In genomic region chr15:47404877-47405276, GRCh38 we compare ENCODE assay signal across 23 cellular contexts.
"Had no signal": no experiment of that assay in that cellular context is flagged by ENCODE, and none has a peak within 500 bp of the region (broad histone marks: within the 10 kb centered on the region; RNA-seq: fewer than 3 reads in every experiment).

No MANE protein-coding gene starts in this region.

- H3K4me3 ChIP-seq: breast epithelium, gastroesophageal sphincter, left lung, mucosa of descending colon, transverse colon, vagina had no signal

- H3K27ac Mint-ChIP-seq: activated CD8-positive, alpha-beta memory T cell treated with anti-CD3 and anti-CD28 coated beads, Interleukin-2, amount 10 ng/mL, durations not matched to agents 7 days and 5 days; activated naive CD4-positive, alpha-beta T cell treated with anti-CD3 and anti-CD28 coated beads for 36 hours; activated naive CD8-positive, alpha-beta T cell treated with anti-CD3 and anti-CD28 coated beads, Interleukin-2, amount 50 U/mL, for 24 hours; activated T-helper 2 cell treated with anti-CD3 and anti-CD28 coated beads, Interferon-gamma antibody, Interleukin-2, Interleukin-4, amounts not matched to agents 10 μg/mL and 5 μg/mL and 100 μg/mL, durations not matched to agents 14 hours and 24 hours and 36 hours; dendritic cell treated with granulocyte-macrophage colony-stimulating factor and Interleukin-4, amounts not matched to agents 40 ng/mL and 50 ng/mL, for 4 days; effector memory CD8-positive, alpha-beta T cell; naive thymus-derived CD4-positive, alpha-beta T cell; stimulated activated naive B cell treated with anti-CD40 and anti-IgM and Interleukin-4, amounts not matched to agents 10 μg/mL and 1 μg/mL and 100 μg/mL, for 72 hours had no signal

- H3K9me3 Mint-ChIP-seq: activated naive CD8-positive, alpha-beta T cell treated with anti-CD3 and anti-CD28 coated beads, Interleukin-2, amount 50 U/mL, for 24 hours; activated T-helper 2 cell treated with anti-CD3 and anti-CD28 coated beads, Interferon-gamma antibody, Interleukin-2, Interleukin-4, amounts not matched to agents 10 μg/mL and 5 μg/mL and 100 μg/mL, durations not matched to agents 14 hours and 24 hours and 36 hours; dendritic cell treated with granulocyte-macrophage colony-stimulating factor and Interleukin-4, amounts not matched to agents 40 ng/mL and 50 ng/mL, for 4 days; stimulated activated naive B cell treated with anti-CD40 and anti-IgM and Interleukin-4, amounts not matched to agents 10 μg/mL and 1 μg/mL and 100 μg/mL, for 72 hours had no signal

- H3K36me3 ChIP-seq: breast epithelium, gastroesophageal sphincter, left lung, transverse colon, vagina had no signal

- ATAC-seq: activated CD8-positive, alpha-beta memory T cell treated with anti-CD3 and anti-CD28 coated beads, Interleukin-2, amount 10 ng/mL, durations not matched to agents 7 days and 5 days; activated naive CD8-positive, alpha-beta T cell treated with anti-CD3 and anti-CD28 coated beads, Interleukin-2, amount 50 U/mL, for 24 hours; effector memory CD8-positive, alpha-beta T cell; gastroesophageal sphincter; left lung; mucosa of descending colon; naive thymus-derived CD4-positive, alpha-beta T cell; stimulated activated naive B cell treated with anti-CD40 and anti-IgM and Interleukin-4, amounts not matched to agents 10 μg/mL and 1 μg/mL and 100 μg/mL, for 72 hours had no signal

- H3K4me1 ChIP-seq: breast epithelium, left lung, parathyroid adenoma, transverse colon had no signal

- H3K27ac ChIP-seq: breast epithelium, gastroesophageal sphincter, left lung, parathyroid adenoma, transverse colon, vagina had no signal

- H3K4me3 Mint-ChIP-seq: activated CD8-positive, alpha-beta memory T cell treated with anti-CD3 and anti-CD28 coated beads, Interleukin-2, amount 10 ng/mL, durations not matched to agents 7 days and 5 days; activated naive CD4-positive, alpha-beta T cell treated with anti-CD3 and anti-CD28 coated beads for 36 hours; activated naive CD8-positive, alpha-beta T cell treated with anti-CD3 and anti-CD28 coated beads, Interleukin-2, amount 50 U/mL, for 24 hours; dendritic cell treated with granulocyte-macrophage colony-stimulating factor and Interleukin-4, amounts not matched to agents 40 ng/mL and 50 ng/mL, for 4 days; effector memory CD8-positive, alpha-beta T cell; naive thymus-derived CD4-positive, alpha-beta T cell; stimulated activated naive B cell treated with anti-CD40 and anti-IgM and Interleukin-4, amounts not matched to agents 10 μg/mL and 1 μg/mL and 100 μg/mL, for 72 hours had no signal

- H3K9me3 ChIP-seq: breast epithelium, gastroesophageal sphincter, left lung, mucosa of descending colon, transverse colon, vagina had no signal

- H3K27me3 Mint-ChIP-seq: activated CD8-positive, alpha-beta memory T cell treated with anti-CD3 and anti-CD28 coated beads, Interleukin-2, amount 10 ng/mL, durations not matched to agents 7 days and 5 days; activated naive CD8-positive, alpha-beta T cell treated with anti-CD3 and anti-CD28 coated beads, Interleukin-2, amount 50 U/mL, for 24 hours; dendritic cell treated with granulocyte-macrophage colony-stimulating factor and Interleukin-4, amounts not matched to agents 40 ng/mL and 50 ng/mL, for 4 days; effector memory CD8-positive, alpha-beta T cell; stimulated activated naive B cell treated with anti-CD40 and anti-IgM and Interleukin-4, amounts not matched to agents 10 μg/mL and 1 μg/mL and 100 μg/mL, for 72 hours had no signal

- FAIRE-seq: kidney had no signal

- H3K27me3 ChIP-seq: breast epithelium, gastroesophageal sphincter, left lung, transverse colon, vagina had no signal

- H3K36me3 Mint-ChIP-seq: activated CD8-positive, alpha-beta memory T cell treated with anti-CD3 and anti-CD28 coated beads, Interleukin-2, amount 10 ng/mL, durations not matched to agents 7 days and 5 days; naive thymus-derived CD4-positive, alpha-beta T cell; stimulated activated naive B cell treated with anti-CD40 and anti-IgM and Interleukin-4, amounts not matched to agents 10 μg/mL and 1 μg/mL and 100 μg/mL, for 72 hours had no signal

- DNase-seq: activated CD4-positive, alpha-beta T cell treated with anti-CD3 and anti-CD28 coated beads for 1 hour; activated CD4-positive, alpha-beta T cell treated with anti-CD3 and anti-CD28 coated beads, Interleukin-2, amount 50 U/mL, for 48 hours; activated CD8-positive, alpha-beta memory T cell treated with anti-CD3 and anti-CD28 coated beads, Interleukin-2, amount 10 ng/mL, durations not matched to agents 7 days and 5 days; activated naive CD4-positive, alpha-beta T cell treated with anti-CD3 and anti-CD28 coated beads for 36 hours; activated naive CD8-positive, alpha-beta T cell treated with anti-CD3 and anti-CD28 coated beads, Interleukin-2, amount 50 U/mL, for 24 hours; activated T-cell treated with anti-CD3 and anti-CD28 coated beads, Interleukin-2, amount 50 U/mL, for 1 hour; aorta; effector memory CD8-positive, alpha-beta T cell; kidney; left lung; mammary epithelial cell; mucosa of descending colon; naive thymus-derived CD4-positive, alpha-beta T cell; stimulated activated CD4-positive, alpha-beta T cell treated with anti-CD3 and anti-CD28 coated beads, Interleukin-4, amount 100 ng/mL, for 1 hour; stimulated activated naive B cell treated with anti-CD40 and anti-IgM and Interleukin-4, amounts not matched to agents 10 μg/mL and 1 μg/mL and 100 μg/mL, for 72 hours; T1000; transverse colon had no signal

- H3K4me1 Mint-ChIP-seq: activated CD8-positive, alpha-beta memory T cell treated with anti-CD3 and anti-CD28 coated beads, Interleukin-2, amount 10 ng/mL, durations not matched to agents 7 days and 5 days; activated naive CD8-positive, alpha-beta T cell treated with anti-CD3 and anti-CD28 coated beads, Interleukin-2, amount 50 U/mL, for 24 hours; naive thymus-derived CD4-positive, alpha-beta T cell; stimulated activated naive B cell treated with anti-CD40 and anti-IgM and Interleukin-4, amounts not matched to agents 10 μg/mL and 1 μg/mL and 100 μg/mL, for 72 hours had no signal
